Comparison of ENCODE assay signal across 26 cellular contexts in genomic region chr1:158939180-158939579, GRCh38. TPM values are rescaled to one million over a fixed set of nuclear protein-coding genes. Genes with fewer than 3 reads are reported as not detected.
"Had no signal": no experiment of that assay in that cellular context is flagged by ENCODE, and none has a peak within 500 bp of the region (broad histone marks: within the 10 kb centered on the region; RNA-seq: fewer than 3 reads in every experiment).

No MANE protein-coding gene starts in this region.

- H3K27ac Mint-ChIP-seq: activated naive CD4-positive, alpha-beta T cell treated with anti-CD3 and anti-CD28 coated beads, Interleukin-2, amount 50 U/mL, for 72 hours; T-helper 1 cell treated with Interleukin-12 subunit alpha and Interleukin-12 subunit beta and Interleukin-4 antibody, amounts not matched to agents 30 μg/mL and 1 μg/mL, for 36 hours; WTC11 had no signal

- H3K4me1 Mint-ChIP-seq: WTC11 had no signal

- H3K4me2 ChIP-seq: SK-N-SH had no signal

- H3K4me1 ChIP-seq: Peyer's patch, SJCRH30 had no signal

- H3K27me3 ChIP-seq: brain microvascular endothelial cell, cardiac muscle cell, MG63, Peyer's patch, SJCRH30 had no signal

- H3K27ac ChIP-seq: brain microvascular endothelial cell, cardiac muscle cell, Peyer's patch, RWPE1, SJCRH30 had no signal

- H3K36me3 Mint-ChIP-seq: WTC11 had no signal

- ATAC-seq: activated naive CD4-positive, alpha-beta T cell treated with anti-CD3 and anti-CD28 coated beads, Interleukin-2, amount 50 U/mL, for 72 hours; WTC11 had no signal

- H3K4me3 Mint-ChIP-seq: T-helper 1 cell treated with Interleukin-12 subunit alpha and Interleukin-12 subunit beta and Interleukin-4 antibody, amounts not matched to agents 30 μg/mL and 1 μg/mL, for 36 hours; WTC11 had no signal

- H3K36me3 ChIP-seq: brain microvascular endothelial cell, cardiac muscle cell, MG63, Peyer's patch, SJCRH30 had no signal

- H3K9ac ChIP-seq: SK-N-SH had no signal

- H3K4me3 ChIP-seq: cardiac muscle cell, MG63, Peyer's patch, SJCRH30 had no signal

- DNase-seq: activated CD4-positive, alpha-beta T cell treated with anti-CD3 and anti-CD28 coated beads for 48 hours; activated CD4-positive, alpha-beta T cell treated with anti-CD3 and anti-CD28 coated beads, Interleukin-2, amount 50 U/mL, for 4 hours; activated CD4-positive, CD25-positive, alpha-beta regulatory T cell treated with anti-CD3 and anti-CD28 coated beads, Interleukin-2, amount 50 U/mL, for 72 hours; activated CD8-positive, alpha-beta memory T cell treated with anti-CD3 and anti-CD28 coated beads for 24 hours; activated T-cell treated with anti-CD3 and anti-CD28 coated beads, Interleukin-2, amount 50 U/mL, for 48 hours; brain microvascular endothelial cell; cerebellar nuclear complex; MG63; MV-4-11; NCI-H1092 treated with DMSO at 0.1 percent for 48 hours; NCI-H1436; NCI-H1694 treated with DMSO at 0.1 percent for 48 hours; NCI-H2029 treated with DMSO at 0.1 percent for 48 hours; NCI-H510A treated with DMSO at 0.1 percent for 48 hours; NCI-H69; Peyer's patch; Right ventricle myocardium superior; SJCRH30; SK-N-SH; SW 1271; T-helper 9 cell had no signal

- H3K9me3 ChIP-seq: MG63, Peyer's patch, SJCRH30, SK-N-SH had no signal

- H3K9me3 Mint-ChIP-seq: T-helper 1 cell treated with Interleukin-12 subunit alpha and Interleukin-12 subunit beta and Interleukin-4 antibody, amounts not matched to agents 30 μg/mL and 1 μg/mL, for 36 hours; WTC11 had no signal

RNA-seq across cellular contexts. Expression of gene PYHIN1, which starts 7.8 kb away (rescaled TPM):
- total RNA-seq: cardiac muscle cell, SJCRH30, WTC11 had no signal
- polyA plus RNA-seq: cardiac muscle cell, SK-N-SH had no signal
